1 cellular context compared by ENCODE assay signal in genomic region chr2:239002591-239002959, GRCh38.
TF ChIP-seq lines count a peak whose summit lies in the region.

No MANE protein-coding gene starts in this region.

TF ChIP-seq in IMR-90, 13 proteins besides CTCF, POLR2A, EP300 and RAD21 (continued from another document):
- TF ChIP-seq CEBPB (IDR thresholded peaks at IDR 0.05; ENCODE audit: low read depth, low read length): no peak
- no peak for TF ChIP-seq RFX5 (IDR thresholded peaks at IDR 0.05; ENCODE audit: low read depth, low read length)
- TF ChIP-seq FOS (IDR thresholded peaks at IDR 0.05; ENCODE audit: low read depth, low read length): no peak
